26 cellular contexts compared by ENCODE assay signal in the genomic region with DNA sequence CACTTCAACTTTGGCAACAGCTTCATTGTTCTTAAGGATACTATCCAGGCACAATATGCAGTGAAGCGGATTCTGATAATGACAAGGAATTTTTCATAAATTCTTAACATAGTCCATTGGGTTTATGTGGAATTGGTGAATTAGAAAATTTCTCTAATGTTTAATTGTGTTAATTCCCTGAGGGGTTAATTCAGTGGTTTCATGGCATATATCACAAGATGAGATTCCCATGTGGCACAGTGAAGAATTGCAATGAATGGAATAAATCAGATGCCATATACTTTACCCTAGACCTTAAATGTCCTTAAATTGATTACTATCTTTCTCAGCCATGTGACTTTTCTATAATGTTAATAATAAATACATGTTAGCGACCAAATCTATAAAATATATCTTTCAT.
DNase-seq lines count a peak whose midpoint lies in the region; ATAC-seq, FAIRE-seq and TF ChIP-seq lines count a peak whose summit lies in the region.
"Had no signal": no experiment of that assay in that cellular context is flagged by ENCODE, and none has a peak within 500 bp of the region (broad histone marks: within the 10 kb centered on the region; RNA-seq: fewer than 3 reads in every experiment).

No MANE protein-coding gene starts in this region.

- H3K36me3 ChIP-seq in A673 (ENCODE audit: insufficient read depth, low read length, poor library complexity, severe bottlenecking) (no peaks in the 10 kb centered on the region), neural progenitor cell (no peaks in the 10 kb centered on the region)
- H3K36me3 ChIP-seq: SJSA1 had no signal

- H3K27me3 Mint-ChIP-seq in endothelial cell (ENCODE audit: unreplicated experiment) (no peaks in the 10 kb centered on the region), neural progenitor cell (ENCODE audit: insufficient read depth, low read depth) (peaks cover 2% of the 10 kb centered on the region)
- H3K27me3 Mint-ChIP-seq: IgD-negative memory B cell had no signal

- H3K27ac ChIP-seq in A673 (ENCODE audit: low read depth, low read length, poor library complexity, severe bottlenecking) (no peak overlapping the region), neural progenitor cell (no peak overlapping the region)
- H3K27ac ChIP-seq: 22Rv1, SJSA1 had no signal

- H3K79me2 ChIP-seq in neural progenitor cell (ENCODE audit: low read depth): no peaks in the 10 kb centered on the region

- H3K9me3 Mint-ChIP-seq in endothelial cell (ENCODE audit: unreplicated experiment) (no peaks in the 10 kb centered on the region), neural progenitor cell (peaks cover 4% of the 10 kb centered on the region)

- H3K4me2 ChIP-seq in neural progenitor cell: no peak overlapping the region

- no peak for FAIRE-seq in D721Med (lab: Jason Lieb, UNC)
- FAIRE-seq: RCC 7860 had no signal

- no peaks in the 10 kb centered on the region for H3F3A ChIP-seq in neural progenitor cell (ENCODE audit: low read depth)

- POLR2A ChIA-PET in A673 (lab: Charles Lee; ENCODE audit: low non-redundant PET): no interaction called here

- TF ChIP-seq CTCF in A673 (conservative IDR thresholded peaks at IDR 0.05; ENCODE audit: low read depth, low read length) (0 out of 2 replicates have a peak, but pooled peaks have one; percentile 24), endothelial cell (IDR thresholded peaks at IDR 0.05; ENCODE audit: unreplicated experiment) (peak; percentile 40), neural progenitor cell (IDR thresholded peaks at IDR 0.05) (peak; percentile 29), D721Med (IDR thresholded peaks at IDR 0.05; ENCODE audit: insufficient read depth, missing control alignments) (no peak)

- CTCF ChIA-PET in A673 (lab: Charles Lee): no interaction called here

- DNase-seq in A673 (ENCODE audit: low spot score): no peak
- DNase-seq in NCI-H82 treated with DMSO at 0.1 percent for 48 hours (lab: John Stamatoyannopoulos, UW; ENCODE audit: unreplicated experiment): peak; percentile 33
- no peak for DNase-seq in endothelial cell (ENCODE audit: low spot score)
- no peak for DNase-seq in neural progenitor cell (ENCODE audit: low spot score)
- DNase-seq in D721Med (ENCODE audit: insufficient read length, low spot score): no peak
- DNase-seq in NCI-H1092 treated with DMSO at 0.1 percent for 48 hours (lab: John Stamatoyannopoulos, UW): no peak
- DNase-seq in COR-L47 (lab: John Stamatoyannopoulos, UW): no peak
- DNase-seq: C1 segment of cervical spinal cord; Calu3; CD8-positive, alpha-beta T cell; EL; GF-D8; HCEC 1CT; Karpas-422; MV-4-11; NCI-H1694; NCI-H2081; NCI-H2171; NCI-H345; NCI-H524; NCI-H774 had no signal

- ATAC-seq in GM18868 (IDR thresholded peaks at IDR 0.05; ENCODE audit: unreplicated experiment): no peak
- ATAC-seq: CD8-positive, alpha-beta T cell had no signal

- H3K27ac Mint-ChIP-seq in endothelial cell (ENCODE audit: unreplicated experiment) (no peak overlapping the region), neural progenitor cell (no peak overlapping the region)
- H3K27ac Mint-ChIP-seq: CD8-positive, alpha-beta T cell; IgD-negative memory B cell had no signal

- H2AFZ ChIP-seq in neural progenitor cell (replicated peaks): no peak overlapping the region

- H3K4me1 Mint-ChIP-seq in endothelial cell (ENCODE audit: unreplicated experiment) (no peaks in the 10 kb centered on the region), neural progenitor cell (peaks cover 14% of the 10 kb centered on the region)

- no peaks in the 10 kb centered on the region for H3K27me3 ChIP-seq in A673 (replicated peaks; ENCODE audit: insufficient read depth, low read depth, low read length, poor library complexity)
- no peaks in the 10 kb centered on the region for H3K27me3 ChIP-seq in neural progenitor cell
- H3K27me3 ChIP-seq: SJSA1 had no signal

- H3K9me3 ChIP-seq in A673 (ENCODE audit: low read depth, low read length, poor library complexity, severe bottlenecking) (no peaks in the 10 kb centered on the region), neural progenitor cell (ENCODE audit: low read depth) (no peaks in the 10 kb centered on the region)
- H3K9me3 ChIP-seq: SJSA1 had no signal

- H3K4me3 ChIP-seq in A673 (ENCODE audit: low read depth, low read length, poor library complexity, severe bottlenecking): no peak overlapping the region
- no peak overlapping the region for H3K4me3 ChIP-seq in neural progenitor cell
- H3K4me3 ChIP-seq: SJSA1 had no signal

- intact Hi-C loops in A673 (cut with micrococcal nuclease; ENCODE audit: unreplicated experiment): no loop called here

- BruUV-seq in A673 (replicated peaks; lab: Mats Ljungman, UMichigan): no TSS peak

- H3K36me3 Mint-ChIP-seq in endothelial cell (ENCODE audit: low read depth, unreplicated experiment) (no peaks in the 10 kb centered on the region), neural progenitor cell (no peaks in the 10 kb centered on the region)
- H3K36me3 Mint-ChIP-seq: CD8-positive, alpha-beta T cell; IgD-negative memory B cell had no signal

- H3K4me3 Mint-ChIP-seq in endothelial cell (ENCODE audit: unreplicated experiment): no peak overlapping the region
- H3K4me3 Mint-ChIP-seq in neural progenitor cell: no peak overlapping the region
- H3K4me3 Mint-ChIP-seq: CD8-positive, alpha-beta T cell; IgD-negative memory B cell had no signal

- H3K9ac ChIP-seq in neural progenitor cell: no peak overlapping the region

- H3K4me1 ChIP-seq in A673 (ENCODE audit: insufficient read depth, low read length, poor library complexity, severe bottlenecking): peaks cover 30% of the 10 kb centered on the region
- H3K4me1 ChIP-seq in neural progenitor cell: peaks cover 23% of the 10 kb centered on the region
- H3K4me1 ChIP-seq: SJSA1 had no signal

- no peaks in the 10 kb centered on the region for H4K20me1 ChIP-seq in neural progenitor cell (ENCODE audit: low read depth)
